8 cellular contexts compared by ENCODE assay signal in genomic region chr2:43210467-43211303, GRCh38. TPM values are rescaled to one million over a fixed set of nuclear protein-coding genes. Genes with fewer than 3 reads are reported as not detected.
A peak's percentile ranks its signal among the peaks of the same experiment; 100 is the strongest.
DNase-seq lines count a peak whose midpoint lies in the region; ATAC-seq and TF ChIP-seq lines count a peak whose summit lies in the region.

No MANE protein-coding gene starts in this region.

- H3K36me3 Mint-ChIP-seq in neural progenitor cell = no peaks in the 10 kb centered on the region

- no peak overlapping the region for H3K4me3 Mint-ChIP-seq in neural progenitor cell

- H3F3A ChIP-seq in neural progenitor cell (ENCODE audit: low read depth) = peaks cover 18% of the 10 kb centered on the region

- no peak overlapping the region for H2AFZ ChIP-seq in neural progenitor cell (replicated peaks)

- no peaks in the 10 kb centered on the region for H3K9me3 Mint-ChIP-seq in neural progenitor cell

- no peak overlapping the region for H3K9ac ChIP-seq in neural progenitor cell

- no peak overlapping the region for H3K27ac ChIP-seq in neural progenitor cell

- TF ChIP-seq CTCF in AG10803 (conservative IDR thresholded peaks at IDR 0.05; ENCODE audit: low read length) (no peak), choroid plexus epithelial cell (conservative IDR thresholded peaks at IDR 0.05; ENCODE audit: low read depth, low read length) (no peak), neural progenitor cell (IDR thresholded peaks at IDR 0.05) (no peak), BE2C (IDR thresholded peaks at IDR 0.05; ENCODE audit: low read depth, low read length) (no peak)

- H3K4me2 ChIP-seq in neural progenitor cell = no peak overlapping the region

- DNase-seq in AG10803 (ENCODE audit: low read depth) (peak; percentile 96), NCI-H2227 (lab: John Stamatoyannopoulos, UW; ENCODE audit: unreplicated experiment) (peak; percentile 30), choroid plexus epithelial cell (ENCODE audit: low read depth) (peak; percentile 84), neural progenitor cell (ENCODE audit: low spot score) (no peak), BE2C (no peak), NCI-H774 (lab: John Stamatoyannopoulos, UW) (no peak), SHP77 treated with DMSO at 0.1 percent for 48 hours (lab: John Stamatoyannopoulos, UW) (no peak)

- H3K4me1 Mint-ChIP-seq in neural progenitor cell = peaks cover 15% of the 10 kb centered on the region

- H3K27me3 Mint-ChIP-seq in neural progenitor cell (ENCODE audit: insufficient read depth, low read depth) = peaks cover 13% of the 10 kb centered on the region

- peaks cover 12% of the 10 kb centered on the region for H3K4me1 ChIP-seq in neural progenitor cell
- H3K4me1 ChIP-seq in BE2C = no peaks in the 10 kb centered on the region

- no peak overlapping the region for H3K4me3 ChIP-seq in AG10803 (ENCODE audit: low read length)
- H3K4me3 ChIP-seq in choroid plexus epithelial cell (ENCODE audit: low read depth, low read length) = no peak overlapping the region
- no peak overlapping the region for H3K4me3 ChIP-seq in neural progenitor cell
- H3K4me3 ChIP-seq in BE2C (ENCODE audit: low read depth, low read length) = no peak overlapping the region

- H3K27me3 ChIP-seq in neural progenitor cell (no peaks in the 10 kb centered on the region), BE2C (no peaks in the 10 kb centered on the region)

- no peaks in the 10 kb centered on the region for H3K9me3 ChIP-seq in neural progenitor cell (ENCODE audit: low read depth)
- H3K9me3 ChIP-seq in BE2C = no peaks in the 10 kb centered on the region

- H3K36me3 ChIP-seq in neural progenitor cell (no peaks in the 10 kb centered on the region), BE2C (no peaks in the 10 kb centered on the region)

- H4K20me1 ChIP-seq in neural progenitor cell (ENCODE audit: low read depth) = no peaks in the 10 kb centered on the region

- H3K79me2 ChIP-seq in neural progenitor cell (ENCODE audit: low read depth) = no peaks in the 10 kb centered on the region

- ATAC-seq in GM19463 (IDR thresholded peaks at IDR 0.05; ENCODE audit: unreplicated experiment) = no peak

- H3K27ac Mint-ChIP-seq in neural progenitor cell = peak overlapping the region; percentile 50

RNA-seq across cellular contexts. Expression of gene ZFP36L2, which starts 15.7 kb away (rescaled TPM):
- 13.8 and 15.1 TPM in 2 replicates for total RNA-seq in neural progenitor cell (ENCODE audit: low replicate concordance)
- polyA plus RNA-seq in BE2C (2012; ENCODE audit: insufficient read depth, insufficient read length, low read depth) = 17.9 TPM

Comparison
In these comparisons a context has a peak if more than half of its experiments do, and no peak if none do; other contexts are left out.
1. DNase-seq: peak in AG10803 (single experiment), NCI-H2227 (single experiment) and choroid plexus epithelial cell (single experiment); none in neural progenitor cell (single experiment), BE2C (single experiment), NCI-H774 (single experiment) and SHP77 treated with DMSO at 0.1 percent for 48 hours (single experiment).